ENCODE assay signal across 2 cellular contexts in genomic region chr17:7114875-7115614, GRCh38.
TF ChIP-seq lines count a peak whose summit lies in the region.

No MANE protein-coding gene starts in this region.

TF ChIP-seq in GM23338, 12 proteins besides CTCF, POLR2A, EP300 and RAD21 (continued from another document):
- TF ChIP-seq CREB1 (CRISPR knock-in tag; IDR thresholded peaks at IDR 0.05; ENCODE audit: low read depth): no peak
- TF ChIP-seq JUNB (IDR thresholded peaks at IDR 0.05; ENCODE audit: unreplicated experiment): no peak
- no peak for TF ChIP-seq NANOG (IDR thresholded peaks at IDR 0.05; ENCODE audit: borderline replicate concordance)
- no peak for TF ChIP-seq REST (IDR thresholded peaks at IDR 0.05; ENCODE audit: unreplicated experiment)
- TF ChIP-seq ZNF462 (CRISPR knock-in tag; IDR thresholded peaks at IDR 0.05): no peak
- TF ChIP-seq STAT1 (IDR thresholded peaks at IDR 0.05; ENCODE audit: unreplicated experiment): no peak
- TF ChIP-seq ZNF331 (CRISPR knock-in tag; IDR thresholded peaks at IDR 0.05; ENCODE audit: low read depth): no peak
- TF ChIP-seq ETS1 (IDR thresholded peaks at IDR 0.05): no peak
- no peak for TF ChIP-seq EZH2phosphoT487 (IDR thresholded peaks at IDR 0.05; ENCODE audit: unreplicated experiment)
- no peak for TF ChIP-seq ZNF114 (CRISPR knock-in tag; IDR thresholded peaks at IDR 0.05)

TF ChIP-seq in HEK293T, 16 proteins besides CTCF, POLR2A, EP300 and RAD21 (continued from another document):
- no peak for TF ChIP-seq HDGF (IDR thresholded peaks at IDR 0.05; ENCODE audit: borderline replicate concordance)
- no peak for TF ChIP-seq TARDBP (IDR thresholded peaks at IDR 0.05)
- TF ChIP-seq CTBP1 (IDR thresholded peaks at IDR 0.05; ENCODE audit: borderline replicate concordance): no peak
- no peak for TF ChIP-seq FOXK2 (IDR thresholded peaks at IDR 0.05)
- no peak for TF ChIP-seq ARNT (IDR thresholded peaks at IDR 0.05)
